1 cellular context compared by ENCODE assay signal in the genomic region with DNA sequence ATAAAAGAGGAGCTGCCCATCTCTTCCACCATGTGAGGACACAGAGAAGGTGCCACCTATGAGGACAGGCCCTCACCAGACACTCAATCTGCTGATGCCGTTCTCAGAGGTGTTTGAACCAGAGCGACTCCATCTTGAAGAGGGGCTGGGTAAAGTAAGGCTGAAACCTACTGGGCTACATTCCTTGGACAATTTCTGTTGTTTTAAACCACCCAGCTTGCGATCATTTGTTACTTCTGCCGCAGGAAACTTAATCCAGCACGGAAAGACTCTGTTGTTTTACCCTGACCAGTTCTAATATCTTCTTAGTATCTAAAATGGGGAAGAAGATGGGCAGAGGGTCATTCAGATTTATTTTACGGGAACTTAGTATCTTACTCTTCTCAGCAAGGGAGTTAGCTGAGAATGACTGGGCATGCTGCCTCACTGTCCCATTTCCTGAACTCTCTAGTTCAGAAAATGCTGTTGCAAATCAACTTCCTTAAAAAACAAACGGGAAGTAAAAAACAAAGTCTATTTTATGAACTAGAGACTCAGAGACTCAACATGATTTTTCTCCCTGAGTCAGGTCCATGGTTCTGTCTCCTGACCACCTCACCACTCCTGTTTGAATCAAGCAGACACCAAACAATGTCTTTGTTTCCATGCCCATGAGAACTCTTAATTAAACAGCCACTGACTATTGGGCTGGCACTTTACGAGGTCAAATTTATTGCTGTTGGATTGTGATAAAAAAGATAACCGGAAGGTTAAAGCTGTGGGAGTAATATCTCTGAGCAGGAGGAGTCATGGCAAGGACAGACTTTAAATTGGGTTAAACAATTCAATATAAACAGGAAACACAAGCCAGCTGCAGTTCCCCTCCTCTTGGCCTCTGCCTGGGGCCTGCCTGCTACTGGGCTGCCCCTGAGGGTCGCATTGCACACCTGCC.
TF ChIP-seq lines count a peak whose summit lies in the region.

No MANE protein-coding gene starts in this region.

TF ChIP-seq in K562, 482 proteins besides CTCF, POLR2A, EP300 and RAD21 (continued from another document and continues in another):
- TF ChIP-seq, protein P1, sequence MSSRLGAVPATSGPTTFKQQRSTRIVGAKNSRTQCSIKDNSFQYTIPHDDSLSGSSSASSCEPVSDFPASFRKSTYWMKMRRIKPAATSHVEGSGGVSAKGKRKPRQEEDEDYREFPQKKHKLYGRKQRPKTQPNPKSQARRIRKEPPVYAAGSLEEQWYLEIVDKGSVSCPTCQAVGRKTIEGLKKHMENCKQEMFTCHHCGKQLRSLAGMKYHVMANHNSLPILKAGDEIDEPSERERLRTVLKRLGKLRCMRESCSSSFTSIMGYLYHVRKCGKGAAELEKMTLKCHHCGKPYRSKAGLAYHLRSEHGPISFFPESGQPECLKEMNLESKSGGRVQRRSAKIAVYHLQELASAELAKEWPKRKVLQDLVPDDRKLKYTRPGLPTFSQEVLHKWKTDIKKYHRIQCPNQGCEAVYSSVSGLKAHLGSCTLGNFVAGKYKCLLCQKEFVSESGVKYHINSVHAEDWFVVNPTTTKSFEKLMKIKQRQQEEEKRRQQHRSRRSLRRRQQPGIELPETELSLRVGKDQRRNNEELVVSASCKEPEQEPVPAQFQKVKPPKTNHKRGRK (tag; IDR thresholded peaks at IDR 0.05), result peak; percentile 26; the same call in 1 of the 2 replicates
- no peak for TF ChIP-seq ZNF217 (CRISPR knock-in tag; IDR thresholded peaks at IDR 0.05)
- no peak for TF ChIP-seq PRPF4 (IDR thresholded peaks at IDR 0.05; ENCODE audit: insufficient read depth, low read depth, low read length, poor library complexity, severe bottlenecking)
- TF ChIP-seq POU5F1 (IDR thresholded peaks at IDR 0.05; ENCODE audit: borderline replicate concordance, low read depth, low read length, partially characterized antibody), result no peak
- TF ChIP-seq ARID4B (CRISPR knock-in tag; IDR thresholded peaks at IDR 0.05), result no peak
- TF ChIP-seq KLF1 (tag; IDR thresholded peaks at IDR 0.05), result peak; percentile 60; the same call in 1 of the 2 replicates
- TF ChIP-seq ZNF133 (CRISPR knock-in tag; IDR thresholded peaks at IDR 0.05), result no peak
- no peak for TF ChIP-seq POLR2H (tag; IDR thresholded peaks at IDR 0.05; ENCODE audit: low read depth)
- no peak for TF ChIP-seq FUS (optimal IDR thresholded peaks at IDR 0.05; ENCODE audit: low read depth, low read length)
- no peak for TF ChIP-seq MTF1 (CRISPR knock-in tag; IDR thresholded peaks at IDR 0.05; ENCODE audit: borderline replicate concordance)
- TF ChIP-seq CREM (IDR thresholded peaks at IDR 0.05; ENCODE audit: low read depth), result peak; percentile 24; the same call in 1 of the 2 replicates
- no peak for TF ChIP-seq EZH2 (IDR thresholded peaks at IDR 0.05; ENCODE audit: borderline replicate concordance, low read depth, low read length)
- TF ChIP-seq, protein P2, sequence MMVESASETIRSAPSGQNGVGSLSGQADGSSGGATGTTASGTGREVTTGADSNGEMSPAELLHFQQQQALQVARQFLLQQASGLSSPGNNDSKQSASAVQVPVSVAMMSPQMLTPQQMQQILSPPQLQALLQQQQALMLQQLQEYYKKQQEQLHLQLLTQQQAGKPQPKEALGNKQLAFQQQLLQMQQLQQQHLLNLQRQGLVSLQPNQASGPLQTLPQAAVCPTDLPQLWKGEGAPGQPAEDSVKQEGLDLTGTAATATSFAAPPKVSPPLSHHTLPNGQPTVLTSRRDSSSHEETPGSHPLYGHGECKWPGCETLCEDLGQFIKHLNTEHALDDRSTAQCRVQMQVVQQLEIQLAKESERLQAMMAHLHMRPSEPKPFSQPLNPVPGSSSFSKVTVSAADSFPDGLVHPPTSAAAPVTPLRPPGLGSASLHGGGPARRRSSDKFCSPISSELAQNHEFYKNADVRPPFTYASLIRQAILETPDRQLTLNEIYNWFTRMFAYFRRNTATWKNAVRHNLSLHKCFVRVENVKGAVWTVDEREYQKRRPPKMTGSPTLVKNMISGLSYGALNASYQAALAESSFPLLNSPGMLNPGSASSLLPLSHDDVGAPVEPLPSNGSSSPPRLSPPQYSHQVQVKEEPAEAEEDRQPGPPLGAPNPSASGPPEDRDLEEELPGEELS (CRISPR knock-in tag; IDR thresholded peaks at IDR 0.05; ENCODE audit: borderline replicate concordance), result no peak
- no peak for TF ChIP-seq THRAP3 (IDR thresholded peaks at IDR 0.05; ENCODE audit: borderline replicate concordance)
- peak; percentile 91 for TF ChIP-seq PATZ1 (CRISPR knock-in tag; IDR thresholded peaks at IDR 0.05; ENCODE audit: borderline replicate concordance)
- TF ChIP-seq GMEB1 (CRISPR knock-in tag; IDR thresholded peaks at IDR 0.05), result peak; percentile 70
- peak; percentile 71; the same call in 1 of the 2 replicates for TF ChIP-seq KLF10 (CRISPR knock-in tag; IDR thresholded peaks at IDR 0.05)
- TF ChIP-seq CEBPG (CRISPR knock-in tag; IDR thresholded peaks at IDR 0.05), result no peak
- no peak for TF ChIP-seq CEBPG (tag; conservative IDR thresholded peaks at IDR 0.05 in 1 of 2, IDR thresholded peaks at IDR 0.05 in 1 of 2)
- TF ChIP-seq EHMT2 (IDR thresholded peaks at IDR 0.05), result no peak
- no peak for TF ChIP-seq MBD2 (IDR thresholded peaks at IDR 0.05; ENCODE audit: borderline replicate concordance, low read depth)
- TF ChIP-seq, protein P3, sequence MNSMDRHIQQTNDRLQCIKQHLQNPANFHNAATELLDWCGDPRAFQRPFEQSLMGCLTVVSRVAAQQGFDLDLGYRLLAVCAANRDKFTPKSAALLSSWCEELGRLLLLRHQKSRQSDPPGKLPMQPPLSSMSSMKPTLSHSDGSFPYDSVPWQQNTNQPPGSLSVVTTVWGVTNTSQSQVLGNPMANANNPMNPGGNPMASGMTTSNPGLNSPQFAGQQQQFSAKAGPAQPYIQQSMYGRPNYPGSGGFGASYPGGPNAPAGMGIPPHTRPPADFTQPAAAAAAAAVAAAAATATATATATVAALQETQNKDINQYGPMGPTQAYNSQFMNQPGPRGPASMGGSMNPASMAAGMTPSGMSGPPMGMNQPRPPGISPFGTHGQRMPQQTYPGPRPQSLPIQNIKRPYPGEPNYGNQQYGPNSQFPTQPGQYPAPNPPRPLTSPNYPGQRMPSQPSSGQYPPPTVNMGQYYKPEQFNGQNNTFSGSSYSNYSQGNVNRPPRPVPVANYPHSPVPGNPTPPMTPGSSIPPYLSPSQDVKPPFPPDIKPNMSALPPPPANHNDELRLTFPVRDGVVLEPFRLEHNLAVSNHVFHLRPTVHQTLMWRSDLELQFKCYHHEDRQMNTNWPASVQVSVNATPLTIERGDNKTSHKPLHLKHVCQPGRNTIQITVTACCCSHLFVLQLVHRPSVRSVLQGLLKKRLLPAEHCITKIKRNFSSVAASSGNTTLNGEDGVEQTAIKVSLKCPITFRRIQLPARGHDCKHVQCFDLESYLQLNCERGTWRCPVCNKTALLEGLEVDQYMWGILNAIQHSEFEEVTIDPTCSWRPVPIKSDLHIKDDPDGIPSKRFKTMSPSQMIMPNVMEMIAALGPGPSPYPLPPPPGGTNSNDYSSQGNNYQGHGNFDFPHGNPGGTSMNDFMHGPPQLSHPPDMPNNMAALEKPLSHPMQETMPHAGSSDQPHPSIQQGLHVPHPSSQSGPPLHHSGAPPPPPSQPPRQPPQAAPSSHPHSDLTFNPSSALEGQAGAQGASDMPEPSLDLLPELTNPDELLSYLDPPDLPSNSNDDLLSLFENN (IDR thresholded peaks at IDR 0.05; ENCODE audit: low read depth in 2 of 2, low read length in 2 of 2), result no peak; a peak in 1 of 4 replicates
- no peak for TF ChIP-seq HNRNPLL (IDR thresholded peaks at IDR 0.05; ENCODE audit: low read depth, low read length, poor library complexity, severe bottlenecking)
- TF ChIP-seq, protein P4, sequence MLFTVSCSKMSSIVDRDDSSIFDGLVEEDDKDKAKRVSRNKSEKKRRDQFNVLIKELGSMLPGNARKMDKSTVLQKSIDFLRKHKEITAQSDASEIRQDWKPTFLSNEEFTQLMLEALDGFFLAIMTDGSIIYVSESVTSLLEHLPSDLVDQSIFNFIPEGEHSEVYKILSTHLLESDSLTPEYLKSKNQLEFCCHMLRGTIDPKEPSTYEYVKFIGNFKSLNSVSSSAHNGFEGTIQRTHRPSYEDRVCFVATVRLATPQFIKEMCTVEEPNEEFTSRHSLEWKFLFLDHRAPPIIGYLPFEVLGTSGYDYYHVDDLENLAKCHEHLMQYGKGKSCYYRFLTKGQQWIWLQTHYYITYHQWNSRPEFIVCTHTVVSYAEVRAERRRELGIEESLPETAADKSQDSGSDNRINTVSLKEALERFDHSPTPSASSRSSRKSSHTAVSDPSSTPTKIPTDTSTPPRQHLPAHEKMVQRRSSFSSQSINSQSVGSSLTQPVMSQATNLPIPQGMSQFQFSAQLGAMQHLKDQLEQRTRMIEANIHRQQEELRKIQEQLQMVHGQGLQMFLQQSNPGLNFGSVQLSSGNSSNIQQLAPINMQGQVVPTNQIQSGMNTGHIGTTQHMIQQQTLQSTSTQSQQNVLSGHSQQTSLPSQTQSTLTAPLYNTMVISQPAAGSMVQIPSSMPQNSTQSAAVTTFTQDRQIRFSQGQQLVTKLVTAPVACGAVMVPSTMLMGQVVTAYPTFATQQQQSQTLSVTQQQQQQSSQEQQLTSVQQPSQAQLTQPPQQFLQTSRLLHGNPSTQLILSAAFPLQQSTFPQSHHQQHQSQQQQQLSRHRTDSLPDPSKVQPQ (CRISPR knock-in tag; IDR thresholded peaks at IDR 0.05; ENCODE audit: borderline replicate concordance), result 0 out of 2 replicates have a peak, but pooled peaks have one; percentile 29
- no peak for TF ChIP-seq CBFB (CRISPR knock-in tag; IDR thresholded peaks at IDR 0.05)
- TF ChIP-seq NR2F6 (CRISPR knock-in tag; IDR thresholded peaks at IDR 0.05), result peak; percentile 90
- TF ChIP-seq, protein P5, sequence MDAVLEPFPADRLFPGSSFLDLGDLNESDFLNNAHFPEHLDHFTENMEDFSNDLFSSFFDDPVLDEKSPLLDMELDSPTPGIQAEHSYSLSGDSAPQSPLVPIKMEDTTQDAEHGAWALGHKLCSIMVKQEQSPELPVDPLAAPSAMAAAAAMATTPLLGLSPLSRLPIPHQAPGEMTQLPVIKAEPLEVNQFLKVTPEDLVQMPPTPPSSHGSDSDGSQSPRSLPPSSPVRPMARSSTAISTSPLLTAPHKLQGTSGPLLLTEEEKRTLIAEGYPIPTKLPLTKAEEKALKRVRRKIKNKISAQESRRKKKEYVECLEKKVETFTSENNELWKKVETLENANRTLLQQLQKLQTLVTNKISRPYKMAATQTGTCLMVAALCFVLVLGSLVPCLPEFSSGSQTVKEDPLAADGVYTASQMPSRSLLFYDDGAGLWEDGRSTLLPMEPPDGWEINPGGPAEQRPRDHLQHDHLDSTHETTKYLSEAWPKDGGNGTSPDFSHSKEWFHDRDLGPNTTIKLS (IDR thresholded peaks at IDR 0.05; ENCODE audit: borderline replicate concordance, low read depth), result no peak
- TF ChIP-seq, protein P6, sequence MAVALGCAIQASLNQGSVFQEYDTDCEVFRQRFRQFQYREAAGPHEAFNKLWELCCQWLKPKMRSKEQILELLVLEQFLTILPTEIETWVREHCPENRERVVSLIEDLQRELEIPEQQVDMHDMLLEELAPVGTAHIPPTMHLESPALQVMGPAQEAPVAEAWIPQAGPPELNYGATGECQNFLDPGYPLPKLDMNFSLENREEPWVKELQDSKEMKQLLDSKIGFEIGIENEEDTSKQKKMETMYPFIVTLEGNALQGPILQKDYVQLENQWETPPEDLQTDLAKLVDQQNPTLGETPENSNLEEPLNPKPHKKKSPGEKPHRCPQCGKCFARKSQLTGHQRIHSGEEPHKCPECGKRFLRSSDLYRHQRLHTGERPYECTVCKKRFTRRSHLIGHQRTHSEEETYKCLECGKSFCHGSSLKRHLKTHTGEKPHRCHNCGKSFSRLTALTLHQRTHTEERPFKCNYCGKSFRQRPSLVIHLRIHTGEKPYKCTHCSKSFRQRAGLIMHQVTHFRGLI (CRISPR knock-in tag; IDR thresholded peaks at IDR 0.05), result peak; percentile 94
